In the genomic region with DNA sequence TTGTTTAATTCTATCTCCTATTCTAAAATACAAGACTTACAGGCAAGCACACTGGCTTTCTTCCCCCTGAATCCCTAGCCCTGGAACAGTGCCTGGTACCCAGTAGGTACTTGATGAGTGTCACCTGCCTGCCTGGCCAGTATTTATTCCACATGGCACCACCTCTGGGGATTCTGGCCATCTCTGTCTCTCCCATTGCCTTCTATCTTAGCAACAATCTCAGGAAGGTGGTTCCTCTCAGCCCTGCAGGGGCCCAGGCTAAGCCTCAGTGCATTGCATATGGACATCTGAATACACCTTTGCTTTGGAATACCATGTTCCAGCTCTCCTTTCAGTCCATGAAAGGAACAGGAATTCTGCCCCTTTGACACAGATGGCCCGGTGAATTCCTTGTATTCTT, we compare ENCODE assay signal across 24 cellular contexts.
"Had no signal": no experiment of that assay in that cellular context is flagged by ENCODE, and none has a peak within 500 bp of the region (broad histone marks: within the 10 kb centered on the region; RNA-seq: fewer than 3 reads in every experiment).

No MANE protein-coding gene starts in this region.

- H3K4me3 ChIP-seq: neural progenitor cell, ovary, psoas muscle, right lobe of liver, sigmoid colon, stomach, thoracic aorta, thyroid gland, tibial nerve, upper lobe of left lung, vagina had no signal

- H3K27me3 ChIP-seq: neural progenitor cell, ovary, right lobe of liver, sigmoid colon, stomach, thyroid gland, tibial nerve, upper lobe of left lung, vagina had no signal

- ATAC-seq: psoas muscle; right cardiac atrium; right lobe of liver; stimulated activated effector memory CD8-positive, alpha-beta T cell treated with anti-CD3 and anti-CD28 coated beads, Interleukin-12 subunit alpha, Interleukin-12 subunit beta, amount 100 ng/mL, for 72 hours; stimulated activated naive B cell treated with anti-CD40 and anti-IgM and Interleukin-4, amounts not matched to agents 10 μg/mL and 1 μg/mL and 100 μg/mL, for 72 hours had no signal

- H3K4me1 ChIP-seq: parathyroid adenoma, psoas muscle, right lobe of liver, sigmoid colon, stomach, thyroid gland, vagina had no signal

- H3K27ac ChIP-seq: neural progenitor cell, ovary, parathyroid adenoma, psoas muscle, right lobe of liver, sigmoid colon, stomach, thoracic aorta, thyroid gland, tibial nerve, upper lobe of left lung, vagina had no signal

- H3K4me2 ChIP-seq: neural progenitor cell had no signal

- H3K9me3 ChIP-seq: ovary, psoas muscle, right lobe of liver, sigmoid colon, stomach, thoracic aorta, thyroid gland, tibial nerve, upper lobe of left lung, vagina had no signal

- H3K36me3 ChIP-seq: neural progenitor cell, ovary, right lobe of liver, sigmoid colon, stomach, thoracic aorta, thyroid gland, tibial nerve, upper lobe of left lung, vagina had no signal

- H2AFZ ChIP-seq: neural progenitor cell, parathyroid adenoma had no signal

- H3K9ac ChIP-seq: neural progenitor cell, parathyroid adenoma had no signal

- DNase-seq: occipital lobe; ovary; posterior cingulate gyrus; psoas muscle; right cardiac atrium; right lobe of liver; sigmoid colon; small intestine; stimulated activated CD4-positive, alpha-beta T cell treated with anti-CD3 and anti-CD28 coated beads, Interleukin-15, amount 100 ng/mL, for 24 hours; stimulated activated CD4-positive, alpha-beta T cell treated with anti-CD3 and anti-CD28 coated beads, Interleukin-2, amount 100 ng/mL, for 24 hours; stimulated activated CD4-positive, alpha-beta T cell treated with anti-CD3 and anti-CD28 coated beads, Interleukin-2, amount 100 ng/mL, for 48 hours; stimulated activated CD4-positive, alpha-beta T cell treated with anti-CD3 and anti-CD28 coated beads, Interleukin-4, amount 100 ng/mL, for 24 hours; stimulated activated naive B cell treated with anti-CD40 and anti-IgM and Interleukin-4, amounts not matched to agents 10 μg/mL and 1 μg/mL and 100 μg/mL, for 72 hours; stimulated activated naive CD4-positive, alpha-beta T cell treated with Interleukin-2 at 50 U/mL for 16 hours; stomach; thyroid gland; trophoblast cell; upper lobe of left lung had no signal
